ENCODE assay signal across 2 cellular contexts in the genomic region with DNA sequence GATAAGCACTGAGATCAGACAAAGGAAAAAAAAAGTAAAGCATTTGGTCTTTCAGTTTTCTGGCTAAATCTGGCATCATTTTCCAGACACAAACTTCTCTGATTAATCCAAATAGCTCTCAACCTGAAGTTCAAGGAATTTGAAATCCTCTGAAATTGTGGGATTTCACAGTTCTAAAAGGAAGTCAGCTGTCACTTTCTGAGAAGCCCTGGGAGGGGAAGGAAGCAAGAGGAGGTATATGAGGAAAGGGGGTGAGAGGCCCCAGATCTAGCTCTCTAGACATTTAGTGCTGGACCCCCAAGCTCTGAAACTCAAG.
A peak's percentile ranks its signal among the peaks of the same experiment; 100 is the strongest.
TF ChIP-seq lines count a peak whose summit lies in the region.

No MANE protein-coding gene starts in this region.

TF ChIP-seq in HCT116, 20 proteins besides CTCF, POLR2A, EP300 and RAD21:
- TF ChIP-seq ZNF274 (IDR thresholded peaks at IDR 0.05; ENCODE audit: low read depth, low read length) (no peak), TCF7L2 (IDR thresholded peaks at IDR 0.05; ENCODE audit: borderline replicate concordance, extremely low read depth, insufficient read depth, insufficient read length) (no peak), SP1 (IDR thresholded peaks at IDR 0.05; ENCODE audit: low read depth) (no peak), JUND (IDR thresholded peaks at IDR 0.05) (no peak), EZH2phosphoT487 (IDR thresholded peaks at IDR 0.05; ENCODE audit: borderline replicate concordance) (no peak), POLR2AphosphoS5 (IDR thresholded peaks at IDR 0.05; ENCODE audit: low read depth, low read length) (no peak), CEBPB (IDR thresholded peaks at IDR 0.05; ENCODE audit: low read depth) (no peak), EGR1 (IDR thresholded peaks at IDR 0.05; ENCODE audit: low read depth) (no peak), ELF1 (IDR thresholded peaks at IDR 0.05; ENCODE audit: borderline replicate concordance, low read depth) (no peak), MAX (IDR thresholded peaks at IDR 0.05) (no peak), SRF (IDR thresholded peaks at IDR 0.05; ENCODE audit: low read depth) (no peak), EZH2 (IDR thresholded peaks at IDR 0.05) (no peak), SIN3A (IDR thresholded peaks at IDR 0.05; ENCODE audit: low read depth) (no peak), REST (IDR thresholded peaks at IDR 0.05; ENCODE audit: low read depth) (no peak), ZFX (IDR thresholded peaks at IDR 0.05) (no peak), YY1 (IDR thresholded peaks at IDR 0.05; ENCODE audit: extremely low read depth, insufficient replicate concordance, low read depth, low read length) (no peak), FOSL1 (IDR thresholded peaks at IDR 0.05; ENCODE audit: low read depth) (no peak)
- TF ChIP-seq, protein P1, sequence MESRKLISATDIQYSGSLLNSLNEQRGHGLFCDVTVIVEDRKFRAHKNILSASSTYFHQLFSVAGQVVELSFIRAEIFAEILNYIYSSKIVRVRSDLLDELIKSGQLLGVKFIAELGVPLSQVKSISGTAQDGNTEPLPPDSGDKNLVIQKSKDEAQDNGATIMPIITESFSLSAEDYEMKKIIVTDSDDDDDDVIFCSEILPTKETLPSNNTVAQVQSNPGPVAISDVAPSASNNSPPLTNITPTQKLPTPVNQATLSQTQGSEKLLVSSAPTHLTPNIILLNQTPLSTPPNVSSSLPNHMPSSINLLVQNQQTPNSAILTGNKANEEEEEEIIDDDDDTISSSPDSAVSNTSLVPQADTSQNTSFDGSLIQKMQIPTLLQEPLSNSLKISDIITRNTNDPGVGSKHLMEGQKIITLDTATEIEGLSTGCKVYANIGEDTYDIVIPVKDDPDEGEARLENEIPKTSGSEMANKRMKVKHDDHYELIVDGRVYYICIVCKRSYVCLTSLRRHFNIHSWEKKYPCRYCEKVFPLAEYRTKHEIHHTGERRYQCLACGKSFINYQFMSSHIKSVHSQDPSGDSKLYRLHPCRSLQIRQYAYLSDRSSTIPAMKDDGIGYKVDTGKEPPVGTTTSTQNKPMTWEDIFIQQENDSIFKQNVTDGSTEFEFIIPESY (IDR thresholded peaks at IDR 0.05; ENCODE audit: extremely low read depth, insufficient replicate concordance, low read length): no peak
- TF ChIP-seq, protein P2, sequence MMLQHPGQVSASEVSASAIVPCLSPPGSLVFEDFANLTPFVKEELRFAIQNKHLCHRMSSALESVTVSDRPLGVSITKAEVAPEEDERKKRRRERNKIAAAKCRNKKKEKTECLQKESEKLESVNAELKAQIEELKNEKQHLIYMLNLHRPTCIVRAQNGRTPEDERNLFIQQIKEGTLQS (IDR thresholded peaks at IDR 0.05): no peak

TF ChIP-seq in H1, 55 proteins besides CTCF, POLR2A, EP300 and RAD21:
- TF ChIP-seq RNF2 (IDR thresholded peaks at IDR 0.05; ENCODE audit: borderline replicate concordance, low read depth, low read length, missing control alignments, poor library complexity, severe bottlenecking) (peak; percentile 47), NRF1 (IDR thresholded peaks at IDR 0.05; ENCODE audit: low read depth, low read length) (no peak)
